In the genomic region with DNA sequence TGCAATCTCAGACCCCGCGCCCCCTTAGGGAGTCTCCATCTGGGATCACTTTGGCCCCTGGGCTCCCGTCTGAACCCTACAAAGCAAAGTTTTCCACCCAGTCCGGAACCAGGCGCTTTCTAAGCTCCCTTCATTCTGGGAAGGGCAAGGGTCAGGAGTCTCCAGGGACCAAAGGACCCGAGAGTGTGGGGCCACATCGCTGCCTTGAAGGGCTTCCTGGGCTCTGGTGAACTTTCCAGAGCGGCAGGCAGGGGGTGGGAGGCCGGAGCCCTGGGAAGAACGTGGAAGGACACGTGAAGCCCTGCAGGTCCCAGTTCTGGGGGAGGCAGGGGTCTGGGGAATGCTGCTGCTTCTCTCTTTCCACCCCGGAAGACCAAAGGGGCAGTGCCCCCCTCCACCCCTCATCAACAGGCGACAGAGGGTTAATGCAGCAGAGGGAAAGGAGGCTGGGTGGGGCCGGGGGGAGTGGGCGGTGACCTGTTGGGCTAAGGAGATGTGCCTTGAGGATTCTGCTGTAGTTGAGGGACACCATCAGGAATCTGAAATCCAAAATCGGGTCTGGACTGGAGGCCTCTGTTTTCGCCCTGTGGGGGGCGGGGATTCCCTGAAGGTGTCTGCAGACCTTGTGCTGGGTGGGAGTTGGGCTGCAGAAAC, we compare ENCODE assay signal across 8 cellular contexts. TPM values are rescaled to one million over a fixed set of nuclear protein-coding genes. Genes with fewer than 3 reads are reported as not detected.
A peak's percentile ranks its signal among the peaks of the same experiment; 100 is the strongest.
DNase-seq lines count a peak whose midpoint lies in the region; ATAC-seq and TF ChIP-seq lines count a peak whose summit lies in the region.

No MANE protein-coding gene starts in this region.

- WGBS in endodermal cell (ENCODE audit: insufficient coverage in 1 of 2, insufficient read length in 1 of 2), 2 experiments: 4 to 7% methylated on average over 11 to 17 of the region's 18 CpGs

- no peaks in the 10 kb centered on the region for H3K9me3 ChIP-seq in CD8-positive, alpha-beta memory T cell (ENCODE audit: low read length)
- no peaks in the 10 kb centered on the region for H3K9me3 ChIP-seq in endodermal cell (ENCODE audit: control insufficient read depth, low read length)

- DNase-seq in CD8-positive, alpha-beta memory T cell: no peak
- DNase-seq in NCI-H82 (lab: John Stamatoyannopoulos, UW) (peak; percentile 83), endodermal cell (peak; percentile 82), G401 (ENCODE audit: low spot score) (no peak)
- no peak for DNase-seq in natural killer cell treated with Interleukin-12 subunit alpha and Interleukin-12 subunit beta and Interleukin-15 and Interleukin-18, amount 100 ng/mL, for 72 hours (ENCODE audit: low spot score)
- DNase-seq in activated CD4-positive, alpha-beta T cell treated with anti-CD3 and anti-CD28 coated beads for 4 hours: no peak

- peak overlapping the region; percentile 57 for H3K4me3 ChIP-seq in CD8-positive, alpha-beta memory T cell (ENCODE audit: low read length)
- H3K4me3 ChIP-seq in endodermal cell (ENCODE audit: low read length): peak overlapping the region; percentile 89

- POLR2A ChIA-PET in CD8-positive, alpha-beta memory T cell (lab: Charles Lee): no interaction called here

- H3K27me3 Mint-ChIP-seq in CD8-positive, alpha-beta memory T cell: peaks cover 0 to 3% of the 10 kb centered on the region in 2 donors
- no peaks in the 10 kb centered on the region for H3K27me3 Mint-ChIP-seq in endodermal cell (ENCODE audit: insufficient read depth)
- no peaks in the 10 kb centered on the region for H3K27me3 Mint-ChIP-seq in natural killer cell treated with Interleukin-12 subunit alpha and Interleukin-12 subunit beta and Interleukin-15 and Interleukin-18, amount 100 ng/mL, for 72 hours

- TF ChIP-seq CTCF in endodermal cell (conservative IDR thresholded peaks at IDR 0.05): peak; percentile 57

- H3K4me3 Mint-ChIP-seq in CD8-positive, alpha-beta memory T cell: peak overlapping the region; percentile 82 to 91 (median 87)
- H3K4me3 Mint-ChIP-seq in endodermal cell: peak overlapping the region; percentile 81
- H3K4me3 Mint-ChIP-seq in natural killer cell treated with Interleukin-12 subunit alpha and Interleukin-12 subunit beta and Interleukin-15 and Interleukin-18, amount 100 ng/mL, for 72 hours: peak overlapping the region; percentile 58

- no peaks in the 10 kb centered on the region for H3K27me3 ChIP-seq in CD8-positive, alpha-beta memory T cell (ENCODE audit: insufficient read depth, low read length, poor library complexity, severe bottlenecking)
- H3K27me3 ChIP-seq in endodermal cell (ENCODE audit: control insufficient read depth, insufficient read depth, low read length, poor library complexity, severe bottlenecking): no peaks in the 10 kb centered on the region

- peak overlapping the region in 5 of 8 donors; percentile 38 to 92 (median 50) for H3K27ac Mint-ChIP-seq in CD8-positive, alpha-beta memory T cell
- H3K27ac Mint-ChIP-seq in endodermal cell: peak overlapping the region; percentile 82
- H3K27ac Mint-ChIP-seq in natural killer cell treated with Interleukin-12 subunit alpha and Interleukin-12 subunit beta and Interleukin-15 and Interleukin-18, amount 100 ng/mL, for 72 hours: peak overlapping the region in 1 of 2 donors; percentile 61

- H3K9ac ChIP-seq in endodermal cell (ENCODE audit: extremely low read depth, low read length, poor library complexity, severe bottlenecking): peak overlapping the region; percentile 54

- H3K9me3 Mint-ChIP-seq in CD8-positive, alpha-beta memory T cell: no peaks in the 10 kb centered on the region
- H3K9me3 Mint-ChIP-seq in endodermal cell: no peaks in the 10 kb centered on the region
- no peaks in the 10 kb centered on the region for H3K9me3 Mint-ChIP-seq in natural killer cell treated with Interleukin-12 subunit alpha and Interleukin-12 subunit beta and Interleukin-15 and Interleukin-18, amount 100 ng/mL, for 72 hours

- in situ Hi-C loops in G401 (cut with HindIII; ENCODE audit: low sequenced_read_pairs): no loop called here

- H3K4me1 ChIP-seq in CD8-positive, alpha-beta memory T cell (ENCODE audit: insufficient read depth, low read length): peaks cover 10% of the 10 kb centered on the region
- peaks cover 33% of the 10 kb centered on the region for H3K4me1 ChIP-seq in endodermal cell (ENCODE audit: control insufficient read depth, insufficient read depth, low read length)

- no peaks in the 10 kb centered on the region for H3K36me3 Mint-ChIP-seq in CD8-positive, alpha-beta memory T cell
- peaks cover 5% of the 10 kb centered on the region for H3K36me3 Mint-ChIP-seq in endodermal cell (ENCODE audit: low read depth)
- no peaks in the 10 kb centered on the region for H3K36me3 Mint-ChIP-seq in natural killer cell treated with Interleukin-12 subunit alpha and Interleukin-12 subunit beta and Interleukin-15 and Interleukin-18, amount 100 ng/mL, for 72 hours

- peaks cover 9 to 18% (median 13%) of the 10 kb centered on the region in 3 donors for H3K4me1 Mint-ChIP-seq in CD8-positive, alpha-beta memory T cell
- H3K4me1 Mint-ChIP-seq in endodermal cell: peaks cover 51% of the 10 kb centered on the region
- H3K4me1 Mint-ChIP-seq in natural killer cell treated with Interleukin-12 subunit alpha and Interleukin-12 subunit beta and Interleukin-15 and Interleukin-18, amount 100 ng/mL, for 72 hours (ENCODE audit: low read depth in 2 of 2): peaks cover 0 to 5% of the 10 kb centered on the region in 2 donors

- no peak overlapping the region for H3K27ac ChIP-seq in CD8-positive, alpha-beta memory T cell (ENCODE audit: low read depth, low read length)
- H3K27ac ChIP-seq in endodermal cell (ENCODE audit: low read depth, low read length): no peak overlapping the region

- CTCF ChIA-PET in CD8-positive, alpha-beta memory T cell (lab: Charles Lee): interaction anchor here (0.5 to 1.4 kb wide), 3 partner anchors 19 to 250 kb away, joined by 3 to 6 read pairs (median 3); no protein-coding TSS in a partner anchor

- no peak for ATAC-seq in natural killer cell treated with Interleukin-12 subunit alpha and Interleukin-12 subunit beta and Interleukin-15 and Interleukin-18, amount 100 ng/mL, for 72 hours
- ATAC-seq in GM19035 (IDR thresholded peaks at IDR 0.05; ENCODE audit: unreplicated experiment): no peak
- no peak for ATAC-seq in GM19328 (IDR thresholded peaks at IDR 0.05; ENCODE audit: unreplicated experiment)

- H3K36me3 ChIP-seq in CD8-positive, alpha-beta memory T cell (ENCODE audit: insufficient read depth, low read length): no peaks in the 10 kb centered on the region
- H3K36me3 ChIP-seq in endodermal cell (ENCODE audit: control insufficient read depth, insufficient read depth, low read length): no peaks in the 10 kb centered on the region

RNA-seq across cellular contexts. Expression of gene CDK18, which starts 0.7 kb away (rescaled TPM):
- total RNA-seq in CD8-positive, alpha-beta memory T cell: 1 to 10 TPM; 1.4 to 1.6 TPM
- 0.43 TPM for polyA plus RNA-seq in CD8-positive, alpha-beta memory T cell
- total RNA-seq in endodermal cell: 10 to 100 TPM; 58.1 to 88.7 TPM
- polyA plus RNA-seq in endodermal cell (2013, experiment 1 of 2): 24.4 TPM
- polyA plus RNA-seq in endodermal cell (2013, experiment 2 of 2): 22.7 TPM
- under 1 TPM; 0.28 to 0.71 TPM for total RNA-seq in natural killer cell treated with Interleukin-12 subunit alpha and Interleukin-12 subunit beta and Interleukin-15 and Interleukin-18, amount 100 ng/mL, for 72 hours
- 4.0 and 6.6 TPM in 2 replicates for total RNA-seq in G401 (2014; rRNA removed; shearing (Covaris generic))

RNA-seq across cellular contexts. Expression of gene BLACAT1, which starts 49.4 kb away (rescaled TPM):
- total RNA-seq in CD8-positive, alpha-beta memory T cell: under 1 TPM in 1 of 2 experiments, not detected in 1; 0.09 TPM
- not detected for polyA plus RNA-seq in CD8-positive, alpha-beta memory T cell
- 1 to 10 TPM; 7.4 to 7.6 TPM for total RNA-seq in endodermal cell
- 9.3 TPM for polyA plus RNA-seq in endodermal cell (2013, experiment 1 of 2)
- 9.8 TPM for polyA plus RNA-seq in endodermal cell (2013, experiment 2 of 2)
- total RNA-seq in natural killer cell treated with Interleukin-12 subunit alpha and Interleukin-12 subunit beta and Interleukin-15 and Interleukin-18, amount 100 ng/mL, for 72 hours: not detected
- total RNA-seq in G401 (2014; rRNA removed; shearing (Covaris generic)): 1.7 and 1.8 TPM in 2 replicates

Comparison
In these comparisons a context has a peak if more than half of its experiments do, and no peak if none do; other contexts are left out.
1. DNase-seq: peak in NCI-H82 (single experiment) and endodermal cell (single experiment); none in CD8-positive, alpha-beta memory T cell (0 of 5), natural killer cell treated with Interleukin-12 subunit alpha and Interleukin-12 subunit beta and Interleukin-15 and Interleukin-18, amount 100 ng/mL, for 72 hours (single experiment), activated CD4-positive, alpha-beta T cell treated with anti-CD3 and anti-CD28 coated beads for 4 hours (0 of 2) and G401 (single experiment).
2. Peak in every context shown above with its lines, with median percentiles within 50 percentile points of each other: H3K4me3 Mint-ChIP-seq.